25 cellular contexts compared by ENCODE assay signal in genomic region chr9:16744386-16744785, GRCh38.
DNase-seq lines count a peak whose midpoint lies in the region; ATAC-seq, FAIRE-seq and TF ChIP-seq lines count a peak whose summit lies in the region.
"Had no signal": no experiment of that assay in that cellular context is flagged by ENCODE, and none has a peak within 500 bp of the region (broad histone marks: within the 10 kb centered on the region; RNA-seq: fewer than 3 reads in every experiment).

No MANE protein-coding gene starts in this region.

- no peak overlapping the region for H3K9ac ChIP-seq in SK-N-SH

- H2AFZ ChIP-seq in SK-N-SH (ENCODE audit: low read depth), result no peak overlapping the region

- no peaks in the 10 kb centered on the region for H3K36me3 ChIP-seq in SK-N-SH (replicated peaks in 1 of 2; ENCODE audit: control insufficient read depth in 1 of 2, insufficient read depth in 2 of 2, low read length in 1 of 2)
- H3K36me3 ChIP-seq: colonic mucosa, upper lobe of left lung had no signal

- ATAC-seq in GM21367 (IDR thresholded peaks at IDR 0.05; ENCODE audit: unreplicated experiment), result no peak
- no peak for ATAC-seq in left colon
- ATAC-seq: naive thymus-derived CD8-positive, alpha-beta T cell; stimulated activated memory B cell treated with anti-CD40 and anti-IgM and Interleukin-4, amounts not matched to agents 10 μg/mL and 1 μg/mL and 100 μg/mL, for 72 hours had no signal

- intact Hi-C loops in left colon (cut with DNase I, micrococcal nuclease), result no loop called here

- TF ChIP-seq EP300 in SK-N-SH (IDR thresholded peaks at IDR 0.05; ENCODE audit: borderline replicate concordance in 1 of 2, low read depth in 1 of 2, low read length in 1 of 2), result no peak

- no peaks in the 10 kb centered on the region for H3K9me2 ChIP-seq in SK-N-SH

- H3K27ac ChIP-seq in SK-N-SH (ENCODE audit: low read depth in 2 of 2, low read length in 1 of 2), result no peak overlapping the region
- H3K27ac ChIP-seq: colonic mucosa, epithelial cell of prostate, upper lobe of left lung had no signal

- no peak for TF ChIP-seq CTCF in cardiac fibroblast (IDR thresholded peaks at IDR 0.05; ENCODE audit: low read depth, low read length)
- TF ChIP-seq CTCF in SK-N-SH (IDR thresholded peaks at IDR 0.05), result no peak

- H3F3A ChIP-seq in SK-N-SH (replicated peaks; ENCODE audit: insufficient read depth), result no peaks in the 10 kb centered on the region

- no peak overlapping the region for H3K4me2 ChIP-seq in SK-N-SH

- H3K4me1 ChIP-seq in SK-N-SH (ENCODE audit: control insufficient read depth in 1 of 2, insufficient read depth in 2 of 2, low read depth in 1 of 2, low read length in 1 of 2), result no peaks in the 10 kb centered on the region
- H3K4me1 ChIP-seq: colonic mucosa, upper lobe of left lung had no signal

- no peaks in the 10 kb centered on the region for H3K9me3 ChIP-seq in SK-N-SH
- H3K9me3 ChIP-seq: colonic mucosa, upper lobe of left lung had no signal

- POLR2A ChIA-PET in SK-N-SH (lab: Yijun Ruan, JAX), result no interaction called here

- no peak for TF ChIP-seq RAD21 in SK-N-SH (IDR thresholded peaks at IDR 0.05; ENCODE audit: low read length)

- no peaks in the 10 kb centered on the region for H3K27me3 ChIP-seq in SK-N-SH (ENCODE audit: insufficient read depth)
- H3K27me3 ChIP-seq: colonic mucosa, upper lobe of left lung had no signal

- H3K79me2 ChIP-seq in SK-N-SH (ENCODE audit: insufficient read depth), result peaks cover 6% of the 10 kb centered on the region; the same call in 1 of the 2 replicates

- DNase-seq in HT1080 (ENCODE audit: low read depth), result peak; percentile 23
- DNase-seq in cardiac fibroblast (ENCODE audit: low read depth in 2 of 2), result peak; percentile 76
- peak; percentile 7 for DNase-seq in left kidney (ENCODE audit: low read depth, low spot score)
- no peak for DNase-seq in SK-N-SH
- DNase-seq in left colon, result no peak
- DNase-seq in frontal cortex (ENCODE audit: low spot score in 2 of 2), result no peak
- DNase-seq: activated CD4-positive, alpha-beta T cell treated with anti-CD3 and anti-CD28 coated beads, Interleukin-2, amount 50 U/mL, for 48 hours; activated naive CD4-positive, alpha-beta T cell treated with anti-CD3 and anti-CD28 coated beads for 36 hours; AML-193; amniotic stem cell; CD4-positive, alpha-beta memory T cell; colonic mucosa; effector CD8-positive, alpha-beta T cell; KBM-7; naive thymus-derived CD8-positive, alpha-beta T cell; NCI-H1436; occipital lobe; stimulated activated CD4-positive, alpha-beta T cell treated with anti-CD3 and anti-CD28 coated beads, Interleukin-4, amount 100 ng/mL, for 24 hours; upper lobe of left lung had no signal

- WGBS in SK-N-SH (ENCODE audit: low lambda C conversion rate), result 26% methylated on average over 2 of the region's 2 CpGs

- H3K4me3 ChIP-seq in cardiac fibroblast (replicated peaks in 1 of 2; ENCODE audit: low read depth in 2 of 2, low read length in 2 of 2) (no peak overlapping the region), SK-N-SH (ENCODE audit: low read depth in 2 of 2, low read length in 1 of 2) (no peak overlapping the region)
- H3K4me3 ChIP-seq: colonic mucosa, upper lobe of left lung had no signal

- H4K20me1 ChIP-seq in SK-N-SH (ENCODE audit: insufficient read depth), result no peaks in the 10 kb centered on the region

- FAIRE-seq in frontal cortex (lab: Jason Lieb, UNC), result no peak
- FAIRE-seq: bronchial epithelial cell, islet of Langerhans, TTC549 had no signal

- CTCF ChIA-PET in SK-N-SH (lab: Yijun Ruan, JAX), result no interaction called here

TF ChIP-seq in SK-N-SH, 30 proteins besides CTCF, POLR2A, EP300 and RAD21:
- no peak for TF ChIP-seq REST (IDR thresholded peaks at IDR 0.05; ENCODE audit: low read depth, low read length)
- no peak for TF ChIP-seq MAX (IDR thresholded peaks at IDR 0.05; ENCODE audit: low read depth)
- TF ChIP-seq USF1 (IDR thresholded peaks at IDR 0.05; ENCODE audit: borderline replicate concordance, low read depth), result no peak
- no peak for TF ChIP-seq RXRA (IDR thresholded peaks at IDR 0.05; ENCODE audit: borderline replicate concordance, low read depth)
- TF ChIP-seq FOSL2 (IDR thresholded peaks at IDR 0.05; ENCODE audit: borderline replicate concordance, low read depth), result no peak
- no peak for TF ChIP-seq SMC3 (IDR thresholded peaks at IDR 0.05; ENCODE audit: low read depth, low read length)
- TF ChIP-seq FOXM1 (IDR thresholded peaks at IDR 0.05; ENCODE audit: low read depth), result no peak
- no peak for TF ChIP-seq GABPA (IDR thresholded peaks at IDR 0.05; ENCODE audit: low read depth)
- no peak for TF ChIP-seq TCF12 (IDR thresholded peaks at IDR 0.05)

Comparison
In these comparisons a context has a peak if more than half of its experiments do, and no peak if none do; other contexts are left out.
1. DNase-seq: peak in HT1080 (single experiment), cardiac fibroblast (2 of 2) and left kidney (single experiment); none in SK-N-SH (single experiment), left colon (0 of 2) and frontal cortex (0 of 2).